Comparison of ENCODE assay signal across 11 cellular contexts in the genomic region with DNA sequence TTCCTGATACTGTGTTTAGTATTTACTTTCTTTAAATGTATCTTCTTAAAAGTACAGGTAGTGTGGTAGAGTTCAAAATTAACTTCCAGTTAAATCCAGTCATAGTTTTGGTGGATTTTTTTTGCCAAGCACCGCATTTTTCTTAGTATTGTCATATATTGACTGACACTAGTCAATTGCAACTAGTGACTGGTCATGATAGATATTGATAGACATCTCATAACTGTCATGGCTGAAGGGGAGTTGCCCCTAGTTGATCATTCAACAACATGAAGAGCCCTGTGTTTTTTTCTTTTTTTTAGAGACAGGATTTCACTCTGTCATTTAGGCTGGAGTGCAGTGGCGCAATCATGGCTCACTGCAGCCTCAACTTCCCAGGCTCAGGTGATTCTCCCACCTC. TPM values are rescaled to one million over a fixed set of nuclear protein-coding genes. Genes with fewer than 3 reads are reported as not detected.
DNase-seq lines count a peak whose midpoint lies in the region; ATAC-seq and TF ChIP-seq lines count a peak whose summit lies in the region.
"Had no signal": no experiment of that assay in that cellular context is flagged by ENCODE, and none has a peak within 500 bp of the region (broad histone marks: within the 10 kb centered on the region; RNA-seq: fewer than 3 reads in every experiment).

No MANE protein-coding gene starts in this region.

- H3K4me3 ChIP-seq in AG04450 (ENCODE audit: low read depth, low read length) (no peak overlapping the region), adrenal gland (no peak overlapping the region), H7 (ENCODE audit: insufficient read depth, low read depth, low read length) (no peak overlapping the region)
- H3K4me3 ChIP-seq: mucosa of descending colon had no signal

- CTCF ChIA-PET in AG04450 (lab: Charles Lee): no interaction called here

- H2BK5ac ChIP-seq in H9 (ENCODE audit: insufficient read length, low read length): no peak overlapping the region

- peaks cover 0 to 2% (median 0%) of the 10 kb centered on the region in 3 experiments; a peak in 3 of 7 replicates for H3K36me3 Mint-ChIP-seq in H9 (ENCODE audit: insufficient read depth in 1 of 3, low read depth in 3 of 3)
- peaks cover 9% of the 10 kb centered on the region for H3K36me3 Mint-ChIP-seq in natural killer cell treated with Interleukin-12 subunit alpha and Interleukin-12 subunit beta and Interleukin-15 and Interleukin-18, amount 100 ng/mL, for 72 hours

- no peaks in the 10 kb centered on the region for H4K20me1 ChIP-seq in H9 (ENCODE audit: control insufficient read depth, insufficient read depth, insufficient read length)

- H2AFZ ChIP-seq in H9 (ENCODE audit: low read length): no peak overlapping the region

- H3K23me2 ChIP-seq in H9 (ENCODE audit: insufficient read length, low read depth, low read length, poor library complexity, severe bottlenecking): no peaks in the 10 kb centered on the region

- H3K79me1 ChIP-seq in H9 (ENCODE audit: insufficient read depth, low read depth, low read length, poor library complexity, severe bottlenecking): no peaks in the 10 kb centered on the region

- H2BK120ac ChIP-seq in H9 (ENCODE audit: low read depth, low read length, poor library complexity, severe bottlenecking): no peak overlapping the region

- no peak overlapping the region for H4K5ac ChIP-seq in H9 (ENCODE audit: insufficient read length, low read depth, low read length)

- TF ChIP-seq POLR2A in adrenal gland (IDR thresholded peaks at IDR 0.05): no peak

- H3K9me3 Mint-ChIP-seq in H9: no peaks in the 10 kb centered on the region
- no peaks in the 10 kb centered on the region for H3K9me3 Mint-ChIP-seq in natural killer cell treated with Interleukin-12 subunit alpha and Interleukin-12 subunit beta and Interleukin-15 and Interleukin-18, amount 100 ng/mL, for 72 hours

- H3K56ac ChIP-seq in H9 (ENCODE audit: insufficient read length, low read depth, low read length): no peak overlapping the region

- POLR2A ChIA-PET in AG04450 (lab: Yijun Ruan, JAX): no interaction called here

- no peak overlapping the region for H3K9ac ChIP-seq in H9 (ENCODE audit: extremely low read depth, insufficient read length, low read length)

- intact Hi-C loops in adrenal gland (cut with DNase I): no loop called here

- no CpG with 5 or more reads among the region's 2 CpGs for WGBS in H9 (ENCODE audit: extremely low coverage, insufficient read length, low lambda C conversion rate)
- 90 to 99% (median 98%) methylated on average over 2 of the region's 2 CpGs for WGBS in adrenal gland, 4 donors

- H3K27ac Mint-ChIP-seq in H9: peak overlapping the region in 2 of 3 experiments; percentile 43 to 84; a peak in 2 of 7 replicates
- H3K27ac Mint-ChIP-seq in natural killer cell treated with Interleukin-12 subunit alpha and Interleukin-12 subunit beta and Interleukin-15 and Interleukin-18, amount 100 ng/mL, for 72 hours: peak overlapping the region; percentile 77 to 91

- no peak overlapping the region for H3K4ac ChIP-seq in H9 (ENCODE audit: low read depth, low read length)

- no peak overlapping the region for H2BK20ac ChIP-seq in H9 (ENCODE audit: low read depth, low read length, poor library complexity, severe bottlenecking)

- H3K23ac ChIP-seq in H9 (ENCODE audit: insufficient read length, low read depth, low read length): no peak overlapping the region

- ATAC-seq in natural killer cell treated with Interleukin-12 subunit alpha and Interleukin-12 subunit beta and Interleukin-15 and Interleukin-18, amount 100 ng/mL, for 72 hours: peak in 1 of 2 donors; percentile 56
- no peak for ATAC-seq in HG02798 (IDR thresholded peaks at IDR 0.05; ENCODE audit: poor library complexity, unreplicated experiment)

- H3K36me3 ChIP-seq in adrenal gland (replicated peaks in 1 of 2): no peaks in the 10 kb centered on the region
- no peaks in the 10 kb centered on the region for H3K36me3 ChIP-seq in H7 (replicated peaks; ENCODE audit: control insufficient read depth, insufficient read depth, low read length)

- no peak overlapping the region for H2BK15ac ChIP-seq in H9 (ENCODE audit: low read depth, low read length)

- H3K9me3 ChIP-seq in AG04450 (ENCODE audit: control insufficient read depth, insufficient read depth, low read length) (no peaks in the 10 kb centered on the region), H9 (ENCODE audit: control insufficient read depth, low read depth, low read length) (no peaks in the 10 kb centered on the region), adrenal gland (replicated peaks in 1 of 3) (no peaks in the 10 kb centered on the region)
- H3K9me3 ChIP-seq: mucosa of descending colon had no signal

- no peak for DNase-seq in AG04450 (ENCODE audit: low read depth, low spot score)
- DNase-seq in H9: no peak
- no peak for DNase-seq in adrenal gland
- DNase-seq in natural killer cell treated with Interleukin-12 subunit alpha and Interleukin-12 subunit beta and Interleukin-15 and Interleukin-18, amount 100 ng/mL, for 72 hours (ENCODE audit: low spot score): no peak
- DNase-seq in H7: no peak
- DNase-seq in NK-92 treated with Interleukin-12 subunit alpha and Interleukin-12 subunit beta, amount 100 ng/mL, for 24 hours (lab: John Stamatoyannopoulos, UW): no peak
- DNase-seq in stimulated activated CD4-positive, alpha-beta T cell treated with anti-CD3 and anti-CD28 coated beads, Interleukin-4, amount 100 ng/mL, for 1 hour: no peak
- DNase-seq: DMS79, mucosa of descending colon, NCI-H2171 treated with DMSO at 0.1 percent for 48 hours had no signal

- TF ChIP-seq CTCF in AG04450 (IDR thresholded peaks at IDR 0.05; ENCODE audit: low read depth, low read length) (no peak), H9 (conservative IDR thresholded peaks at IDR 0.05) (no peak), adrenal gland (IDR thresholded peaks at IDR 0.05) (no peak)

- H3K4me1 ChIP-seq in H9 (ENCODE audit: insufficient read depth, low read length) (peaks cover 4% of the 10 kb centered on the region; the same call in 1 of the 2 replicates), adrenal gland (replicated peaks in 1 of 2) (peaks cover 3 to 42% of the 10 kb centered on the region in 2 donors)

- peaks cover 18 to 22% of the 10 kb centered on the region in 2 experiments for H3K4me1 Mint-ChIP-seq in H9
- H3K4me1 Mint-ChIP-seq in natural killer cell treated with Interleukin-12 subunit alpha and Interleukin-12 subunit beta and Interleukin-15 and Interleukin-18, amount 100 ng/mL, for 72 hours (ENCODE audit: low read depth in 2 of 2): peaks cover 63 to 81% of the 10 kb centered on the region in 2 donors

- H4K8ac ChIP-seq in H9 (replicated peaks; ENCODE audit: insufficient read length, low read depth, low read length): no peak overlapping the region

- H3K4me2 ChIP-seq in H9 (ENCODE audit: insufficient read depth, insufficient read length, low read length): no peak overlapping the region

- H3K14ac ChIP-seq in H9 (ENCODE audit: insufficient read depth, low read length): no peak overlapping the region

- H3T11ph ChIP-seq in H9 (ENCODE audit: low read length): no peak overlapping the region

- H4K91ac ChIP-seq in H9 (ENCODE audit: insufficient read length, low read depth, low read length): no peak overlapping the region

- H2AK5ac ChIP-seq in H9 (ENCODE audit: insufficient read length, low read length): no peak overlapping the region

- H3K4me3 Mint-ChIP-seq in H9: no peak overlapping the region; a peak in 1 of 5 replicates
- peak overlapping the region; percentile 76 for H3K4me3 Mint-ChIP-seq in natural killer cell treated with Interleukin-12 subunit alpha and Interleukin-12 subunit beta and Interleukin-15 and Interleukin-18, amount 100 ng/mL, for 72 hours

- H2BK12ac ChIP-seq in H9 (ENCODE audit: insufficient read length, low read depth, low read length): no peak overlapping the region

- H3K79me2 ChIP-seq in H9 (ENCODE audit: insufficient read depth, low read length): peaks cover 4% of the 10 kb centered on the region; the same call in 1 of the 2 replicates

- H3K18ac ChIP-seq in H9 (ENCODE audit: insufficient read length, low read depth, low read length): no peak overlapping the region

- H3K27ac ChIP-seq in AG04450 (ENCODE audit: low read depth, low read length) (peak overlapping the region; percentile 47), H9 (ENCODE audit: insufficient read length, low read depth, low read length) (no peak overlapping the region), adrenal gland (peak overlapping the region in 3 of 5 donors; percentile 43 to 73 (median 71))

- H3K27me3 ChIP-seq in AG04450 (ENCODE audit: control insufficient read depth, insufficient read depth, low read length) (no peaks in the 10 kb centered on the region), H9 (ENCODE audit: insufficient read depth, low read length) (no peaks in the 10 kb centered on the region), adrenal gland (no peaks in the 10 kb centered on the region), H7 (ENCODE audit: control insufficient read depth, insufficient read depth, low read length) (no peaks in the 10 kb centered on the region)

- H3K27me3 Mint-ChIP-seq in H9 (ENCODE audit: low read depth): no peaks in the 10 kb centered on the region
- no peaks in the 10 kb centered on the region for H3K27me3 Mint-ChIP-seq in natural killer cell treated with Interleukin-12 subunit alpha and Interleukin-12 subunit beta and Interleukin-15 and Interleukin-18, amount 100 ng/mL, for 72 hours

RNA-seq across cellular contexts. Expression of gene RAB8B, which starts 22.1 kb away (rescaled TPM):
- polyA plus RNA-seq in AG04450 (2011; rRNA removed) (71.7 and 82.4 TPM in 2 replicates), adrenal gland (10 to 100 TPM in 1 of 3 donors, 1 to 10 TPM in 2; 5.2 to 41.1 (median 8.4) TPM)
- 39.2 and 42.7 TPM in 2 replicates for polyA minus RNA-seq in AG04450 (2011; rRNA and poly(A)+ RNA removed)
- total RNA-seq in H9 (2021) (32.2 and 33.8 TPM in 2 replicates), adrenal gland (10 to 100 TPM; 29.9 to 54.4 (median 36.3) TPM)
- 100 to 1,000 TPM in 1 of 2 donors, 10 to 100 TPM in 1; 49.1 to 113 TPM for total RNA-seq in natural killer cell treated with Interleukin-12 subunit alpha and Interleukin-12 subunit beta and Interleukin-15 and Interleukin-18, amount 100 ng/mL, for 72 hours
- 27.2 and 31.2 TPM in 2 replicates for total RNA-seq in H7 (2014; rRNA removed; shearing (Covaris generic))

RNA-seq across cellular contexts. Expression of gene RPS27L, which starts 54.3 kb away (rescaled TPM):
- polyA plus RNA-seq in AG04450 (2011; rRNA removed) (501 and 610 TPM in 2 replicates), adrenal gland (100 to 1,000 TPM; 172 to 193 (median 193) TPM)
- polyA minus RNA-seq in AG04450 (2011; rRNA and poly(A)+ RNA removed): 47.0 and 86.3 TPM in 2 replicates
- total RNA-seq in H9 (2021) (180 and 194 TPM in 2 replicates), adrenal gland (100 to 1,000 TPM in 6 of 8 donors, 10 to 100 TPM in 2; 45.1 to 259 (median 206) TPM)
- 100 to 1,000 TPM in 1 of 2 donors, 10 to 100 TPM in 1; 41.6 to 112 TPM for total RNA-seq in natural killer cell treated with Interleukin-12 subunit alpha and Interleukin-12 subunit beta and Interleukin-15 and Interleukin-18, amount 100 ng/mL, for 72 hours
- total RNA-seq in H7 (2014; rRNA removed; shearing (Covaris generic)): 26.9 and 29.0 TPM in 2 replicates
